7 cellular contexts compared by ENCODE assay signal in the genomic region with DNA sequence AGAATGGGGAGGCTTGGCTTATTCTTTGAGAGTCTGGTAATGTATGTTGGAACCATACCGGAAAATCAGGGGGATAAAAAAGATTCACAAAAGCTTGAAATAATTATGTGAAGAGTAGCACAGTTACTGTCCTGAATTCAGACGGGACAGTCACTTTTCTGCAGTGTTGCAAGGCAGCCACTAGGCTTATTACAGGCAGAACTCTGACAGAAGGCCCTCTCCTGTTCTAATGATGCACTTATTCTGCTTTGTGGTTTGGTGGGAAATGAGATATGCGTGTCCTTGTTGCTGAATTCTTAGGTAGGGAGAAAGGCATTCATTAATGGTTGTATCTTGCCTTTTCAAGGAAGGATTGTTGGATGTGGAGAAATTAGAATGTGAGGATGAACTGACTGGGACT. TPM values are rescaled to one million over a fixed set of nuclear protein-coding genes. Genes with fewer than 3 reads are reported as not detected.
DNase-seq lines count a peak whose midpoint lies in the region; ATAC-seq, FAIRE-seq and TF ChIP-seq lines count a peak whose summit lies in the region.

No MANE protein-coding gene starts in this region.

- no peak for FAIRE-seq in keratinocyte (lab: Jason Lieb, UNC)

- no peaks in the 10 kb centered on the region for H3K9me1 ChIP-seq in keratinocyte (ENCODE audit: control insufficient read depth, extremely low read depth, insufficient read depth, low read length)

- H2AFZ ChIP-seq in OCI-LY7 (ENCODE audit: low read length) (no peak overlapping the region), keratinocyte (ENCODE audit: control insufficient read depth, low read length) (no peak overlapping the region)

- TF ChIP-seq CTCF in OCI-LY7 (conservative IDR thresholded peaks at IDR 0.05; ENCODE audit: low read length): peak; percentile 48
- peak; percentile 19 to 57 (median 32) for TF ChIP-seq CTCF in keratinocyte (optimal IDR thresholded peaks at IDR 0.05 in 1 of 3, IDR thresholded peaks at IDR 0.05 in 1 of 3, conservative IDR thresholded peaks at IDR 0.05 in 1 of 3; ENCODE audit: extremely low read depth in 1 of 3, insufficient read depth in 2 of 3, low read length in 3 of 3)

- POLR2A ChIA-PET in OCI-LY7 (lab: Charles Lee): interaction anchor here (0.5 kb wide), 2 partner anchors 279 to 1656 kb away, joined by 3 to 4 read pairs; no protein-coding TSS in a partner anchor

- H3K9ac ChIP-seq in keratinocyte (ENCODE audit: control insufficient read depth, extremely low read depth, insufficient read depth, low read length): no peak overlapping the region

- H3K4me1 ChIP-seq in OCI-LY7 (ENCODE audit: insufficient read depth, low read length, poor library complexity, severe bottlenecking) (no peaks in the 10 kb centered on the region), keratinocyte (ENCODE audit: control insufficient read depth, extremely low read depth, insufficient read depth, low read length) (no peaks in the 10 kb centered on the region)
- no peaks in the 10 kb centered on the region for H3K4me1 ChIP-seq in effector memory CD4-positive, alpha-beta T cell (ENCODE audit: control insufficient read depth, insufficient read depth, low read length, poor library complexity, severe bottlenecking)

- DNase-seq in OCI-LY7 (ENCODE audit: low spot score) (no peak), keratinocyte (ENCODE audit: low read depth, low spot score) (no peak), NCI-H748 (lab: John Stamatoyannopoulos, UW; ENCODE audit: unreplicated experiment) (no peak)
- no peak for DNase-seq in activated CD4-positive, CD25-positive, alpha-beta regulatory T cell (lab: John Stamatoyannopoulos, UW)
- DNase-seq in effector memory CD4-positive, alpha-beta T cell: no peak

- H3K36me3 ChIP-seq in OCI-LY7 (ENCODE audit: insufficient read depth, low read length) (no peaks in the 10 kb centered on the region), keratinocyte (ENCODE audit: control insufficient read depth in 2 of 2, extremely low read depth in 1 of 2, insufficient read depth in 2 of 2, low read length in 2 of 2) (no peaks in the 10 kb centered on the region)
- no peaks in the 10 kb centered on the region for H3K36me3 ChIP-seq in effector memory CD4-positive, alpha-beta T cell (ENCODE audit: control insufficient read depth, insufficient read depth, low read length)

- dilution Hi-C loops in keratinocyte (cut with MboI; ENCODE audit: extremely low pct_ligation_motif_present, low sequenced_read_pairs): no loop called here

- ATAC-seq in GM18517 (IDR thresholded peaks at IDR 0.05; ENCODE audit: unreplicated experiment) (peak; percentile 78), HG02571 (IDR thresholded peaks at IDR 0.05; ENCODE audit: unreplicated experiment) (peak; percentile 56)

- H3K9me3 ChIP-seq in OCI-LY7 (ENCODE audit: low read length) (no peaks in the 10 kb centered on the region), keratinocyte (ENCODE audit: control insufficient read depth, low read depth, low read length) (no peaks in the 10 kb centered on the region)
- no peaks in the 10 kb centered on the region for H3K9me3 ChIP-seq in effector memory CD4-positive, alpha-beta T cell (ENCODE audit: control insufficient read depth, low read length)

- H3K4me3 ChIP-seq in OCI-LY7 (ENCODE audit: low read depth, low read length, poor library complexity, severe bottlenecking): no peak overlapping the region
- no peak overlapping the region for H3K4me3 ChIP-seq in keratinocyte (ENCODE audit: control insufficient read depth in 2 of 3, extremely low read depth in 1 of 3, insufficient read depth in 2 of 3, low read depth in 1 of 3, low read length in 3 of 3)
- no peak overlapping the region for H3K4me3 ChIP-seq in effector memory CD4-positive, alpha-beta T cell (ENCODE audit: insufficient read depth, low read depth, low read length, poor library complexity, severe bottlenecking)

- no TSS peak for BruUV-seq in OCI-LY7 (replicated peaks; lab: Mats Ljungman, UMichigan)

- CTCF ChIA-PET in OCI-LY7 (lab: Charles Lee; ENCODE audit: unreplicated experiment): no interaction called here

- H3K4me2 ChIP-seq in OCI-LY7 (ENCODE audit: low read length) (no peak overlapping the region), keratinocyte (ENCODE audit: control insufficient read depth, extremely low read depth, insufficient read depth, low read depth, low read length) (no peak overlapping the region)

- H3K27me3 ChIP-seq in keratinocyte (ENCODE audit: control insufficient read depth, extremely low read depth, insufficient read depth, low read length): no peaks in the 10 kb centered on the region
- H3K27me3 ChIP-seq in effector memory CD4-positive, alpha-beta T cell (replicated peaks; ENCODE audit: control insufficient read depth, insufficient read depth, low read length, poor library complexity, severe bottlenecking): no peaks in the 10 kb centered on the region

- H3K27ac ChIP-seq in OCI-LY7 (ENCODE audit: low read depth, low read length, poor library complexity, severe bottlenecking): no peak overlapping the region
- H3K27ac ChIP-seq in keratinocyte (ENCODE audit: control insufficient read depth, insufficient read depth, low read length): no peak overlapping the region
- H3K27ac ChIP-seq in effector memory CD4-positive, alpha-beta T cell (ENCODE audit: insufficient read depth, low read length, poor library complexity, severe bottlenecking): no peak overlapping the region

- H3K79me2 ChIP-seq in OCI-LY7 (ENCODE audit: insufficient read depth, low read depth, low read length) (no peaks in the 10 kb centered on the region), keratinocyte (ENCODE audit: control insufficient read depth, insufficient read depth, low read length) (no peaks in the 10 kb centered on the region)

- intact Hi-C loops in OCI-LY7 (cut with micrococcal nuclease; ENCODE audit: unreplicated experiment): no loop called here

- H4K20me1 ChIP-seq in OCI-LY7 (ENCODE audit: insufficient read depth, low read length) (no peaks in the 10 kb centered on the region), keratinocyte (ENCODE audit: control insufficient read depth, extremely low read depth, insufficient read depth, low read length) (no peaks in the 10 kb centered on the region)

- no peaks in the 10 kb centered on the region for H3K9me2 ChIP-seq in OCI-LY7 (ENCODE audit: insufficient read depth, low read length)

RNA-seq across cellular contexts. Expression of gene GUCY1B1, which starts 37.2 kb away (rescaled TPM):
- total RNA-seq in OCI-LY7 (2014; rRNA removed; shearing (Covaris generic)): not detected in 2 replicates
- total RNA-seq in OCI-LY7 (2022): not detected in 2 replicates
- polyA plus RNA-seq in keratinocyte: 0.05 to 0.09 TPM (median 0.08 TPM) in 3 replicates
- polyA plus RNA-seq in keratinocyte (2011; ENCODE audit: low read depth): 0.31 TPM
- polyA plus RNA-seq in keratinocyte (2011; cell fraction: cytosol; rRNA removed): 0.16 and 0.29 TPM in 2 replicates
- polyA plus RNA-seq in keratinocyte (2011; cell fraction: nucleus; rRNA removed): 0.20 and 0.21 TPM in 2 replicates
- polyA plus RNA-seq in keratinocyte (2012; ENCODE audit: low replicate concordance): 0.41 TPM in 1 of 2 replicates, not detected in the other
- polyA minus RNA-seq in keratinocyte: 0.06 to 0.36 TPM in 2 of 3 replicates, not detected in the other
- polyA minus RNA-seq in keratinocyte (2011; cell fraction: cytosol; rRNA and poly(A)+ RNA removed): not detected
- polyA minus RNA-seq in keratinocyte (2011; cell fraction: nucleus; rRNA and poly(A)+ RNA removed): 0.21 and 0.47 TPM in 2 replicates
